ENCODE assay signal across 8 cellular contexts in genomic region chr5:115209279-115209678, GRCh38. TPM values are rescaled to one million over a fixed set of nuclear protein-coding genes. Genes with fewer than 3 reads are reported as not detected.
DNase-seq lines count a peak whose midpoint lies in the region; ATAC-seq, FAIRE-seq and TF ChIP-seq lines count a peak whose summit lies in the region.

No MANE protein-coding gene starts in this region.

- POLR2A ChIA-PET in GM12878 (lab: Charles Lee): interaction anchor here (0.8 kb wide), 1 partner anchor 40 kb away, joined by 4 read pairs; the partner anchor contains the start of gene TRIM36

- RAD21 ChIA-PET in GM12878 (lab: Charles Lee; ENCODE audit: unreplicated experiment): interaction anchor here (0.7 to 1.2 kb wide), 3 partner anchors 38 to 166 kb away, joined by 3 read pairs; no protein-coding TSS in a partner anchor

- SMC1A ChIA-PET in GM12878 (lab: Charles Lee; ENCODE audit: uncharacterized antibody, unreplicated experiment): interaction anchor here (0.6 to 2.2 kb wide), 6 partner anchors 9 to 1976 kb away, joined by 3 to 5 read pairs (median 4); no protein-coding TSS in a partner anchor

- no peak overlapping the region for H3K9ac ChIP-seq in GM12878 (ENCODE audit: control insufficient read depth, insufficient read depth, low read length)

- H4K20me1 ChIP-seq in GM12878 (ENCODE audit: control insufficient read depth, insufficient read depth): no peaks in the 10 kb centered on the region

- H3K27ac ChIP-seq in GM12878 (ENCODE audit: control insufficient read depth, insufficient read depth): no peak overlapping the region
- H3K27ac ChIP-seq in uterus: no peak overlapping the region

- H3K4me1 ChIP-seq in GM12878 (ENCODE audit: control insufficient read depth, insufficient read depth, low read length): peaks cover 5% of the 10 kb centered on the region
- H3K4me1 ChIP-seq in uterus: no peaks in the 10 kb centered on the region

- H3K4me2 ChIP-seq in GM12878 (ENCODE audit: control insufficient read depth, insufficient read depth): no peak overlapping the region

- TF ChIP-seq POLR2A in GM12878 (IDR thresholded peaks at IDR 0.05; ENCODE audit: low read depth, low read length) (no peak), uterus (IDR thresholded peaks at IDR 0.05) (no peak)

- DNase-seq in MV-4-11 (lab: John Stamatoyannopoulos, UW) (peak; percentile 99), GM12878 (ENCODE audit: low read depth, low spot score) (peak; percentile 95), OCI-M2 (lab: John Stamatoyannopoulos, UW; ENCODE audit: unreplicated experiment) (no peak), uterus (no peak), NCI-H2196 treated with DMSO at 0.1 percent for 48 hours (lab: John Stamatoyannopoulos, UW; ENCODE audit: unreplicated experiment) (no peak)
- DNase-seq in stimulated activated CD4-positive, alpha-beta T cell treated with anti-CD3 and anti-CD28 coated beads, Interleukin-4, amount 100 ng/mL, for 4 hours: peak; percentile 2 to 5

- no peak for TF ChIP-seq CTCF in GM12878 (IDR thresholded peaks at IDR 0.05 in 2 of 3, conservative IDR thresholded peaks at IDR 0.05 in 1 of 3; ENCODE audit: control insufficient read depth in 2 of 3, extremely low read depth in 1 of 3, insufficient read depth in 1 of 3, low read depth in 3 of 3, low read length in 3 of 3)
- TF ChIP-seq CTCF in uterus (IDR thresholded peaks at IDR 0.05): no peak

- CTCF ChIA-PET in GM12878 (lab: Yijun Ruan, JAX): interaction anchor here (0.6 to 1.0 kb wide), 3 partner anchors 36 to 771 kb away, joined by 3 read pairs; no protein-coding TSS in a partner anchor

- in situ Hi-C loops in GM12878 (cut with MboI): no loop called here

- no TSS peak for BruUV-seq in GM12878 (replicated peaks; lab: Mats Ljungman, UMichigan)

- intact Hi-C loops in GM12878 (cut with micrococcal nuclease; ENCODE audit: unreplicated experiment) (loop anchor here (1.0 kb wide), 1 partner anchor 39 kb away; no protein-coding TSS in a partner anchor), uterus (cut with DNase I; ENCODE audit: low total_unique reads) (no loop called here)

- H3K4me3 ChIP-seq in GM12878 (no peak overlapping the region), uterus (no peak overlapping the region)

- H3K27me3 ChIP-seq in GM12878 (replicated peaks in 1 of 2; ENCODE audit: control insufficient read depth in 2 of 2, insufficient read depth in 2 of 2, low read length in 1 of 2): no peaks in the 10 kb centered on the region
- H3K27me3 ChIP-seq in uterus: no peaks in the 10 kb centered on the region

- ATAC-seq in GM18508 (IDR thresholded peaks at IDR 0.05; ENCODE audit: insufficient read depth, unreplicated experiment): peak; percentile 100
- ATAC-seq in GM21825 (IDR thresholded peaks at IDR 0.05; ENCODE audit: unreplicated experiment): peak; percentile 100
- ATAC-seq in GM12878: peak; percentile 99

- peak; percentile 98 for FAIRE-seq in GM12878 (lab: Jason Lieb, UNC)

- H3K79me2 ChIP-seq in GM12878 (ENCODE audit: control insufficient read depth, insufficient read depth, low read length): no peaks in the 10 kb centered on the region

- WGBS in GM12878 (ENCODE audit: insufficient coverage, insufficient replicate concordance, low lambda C conversion rate, missing lambda C conversion rate): 1% methylated on average over 3 of the region's 3 CpGs

- no peak overlapping the region for H2AFZ ChIP-seq in GM12878 (ENCODE audit: control insufficient read depth, low read depth, low read length)

- TF ChIP-seq EP300 in GM12878 (IDR thresholded peaks at IDR 0.05; ENCODE audit: borderline replicate concordance in 1 of 2, control insufficient read depth in 1 of 2, low read depth in 2 of 2, low read length in 2 of 2): peak; percentile 91 to 92

- H3K9me3 ChIP-seq in GM12878 (replicated peaks; ENCODE audit: control insufficient read depth, insufficient read depth, low read length): no peaks in the 10 kb centered on the region
- no peaks in the 10 kb centered on the region for H3K9me3 ChIP-seq in uterus

- no peak for TF ChIP-seq RAD21 in GM12878 (IDR thresholded peaks at IDR 0.05; ENCODE audit: insufficient read depth, low read depth, low read length)

- H3K36me3 ChIP-seq in GM12878 (ENCODE audit: control insufficient read depth in 2 of 2, insufficient read depth in 2 of 2, low read length in 1 of 2) (no peaks in the 10 kb centered on the region), uterus (no peaks in the 10 kb centered on the region)

TF ChIP-seq in GM12878, 131 proteins besides CTCF, POLR2A, EP300 and RAD21 (continues in another document):
- TF ChIP-seq PKNOX1 (IDR thresholded peaks at IDR 0.05): peak; percentile 89
- peak; percentile 52 for TF ChIP-seq JUNB (IDR thresholded peaks at IDR 0.05)
- no peak; the same call in 1 of the 2 replicates for TF ChIP-seq MXI1 (IDR thresholded peaks at IDR 0.05; ENCODE audit: low read depth, low read length)
- 0 out of 2 replicates have a peak, but pooled peaks have one; percentile 23 for TF ChIP-seq POLR2AphosphoS5 (IDR thresholded peaks at IDR 0.05; ENCODE audit: low read length)
- peak; percentile 93 for TF ChIP-seq CBFB (IDR thresholded peaks at IDR 0.05; ENCODE audit: low read depth)

RNA-seq across cellular contexts. Expression of gene TRIM36, which starts 39.6 kb away (rescaled TPM):
- 0.33 TPM in 1 of 2 replicates, not detected in the other for total RNA-seq in GM12878 (2013; cell fraction: nucleolus; rRNA removed)
- total RNA-seq in GM12878 (2014; rRNA removed) (not detected in 2 replicates), GM12878 (2014; rRNA removed; fragmentation: Illumina TruSeq; extraction: Trizol) (0.09 TPM in 1 of 2 replicates, not detected in the other), GM12878 (2021) (not detected in 2 replicates), uterus (1 to 10 TPM in 3 of 4 donors, under 1 TPM in 1; 0.29 to 6.4 (median 1.7) TPM)
- polyA plus RNA-seq in GM12878 (2011; ENCODE audit: low read depth): not detected
- polyA plus RNA-seq in GM12878 (2011; rRNA removed) (0.01 and 0.17 TPM in 2 replicates), GM12878 (2014; fragmentation: Illumina TruSeq; extraction: Trizol) (0.06 TPM in 1 of 2 replicates, not detected in the other), GM12878 (2014; fragmentation: Nextera tagmentation; extraction: Ambion mirVana) (not detected), GM12878 (2014; rRNA removed) (0.11 TPM in 1 of 2 replicates, not detected in the other), GM12878 (2016; fragmentation: Nextera tagmentation; extraction: Ambion mirVana) (under 1 TPM in 1 of 2 experiments, not detected in 1; 0.09 TPM)
- 0.04 TPM in 1 of 2 replicates, not detected in the other for polyA plus RNA-seq in GM12878 (2011; cell fraction: cytosol; rRNA removed)
- 0.13 TPM in 1 of 2 replicates, not detected in the other for polyA plus RNA-seq in GM12878 (2011; cell fraction: nucleus; rRNA removed)
- polyA plus RNA-seq in GM12878 (2012): 0.06 TPM in 1 of 2 replicates, not detected in the other
- not detected in 2 replicates for polyA minus RNA-seq in GM12878 (2011; rRNA and poly(A)+ RNA removed)
- polyA minus RNA-seq in GM12878 (2011; cell fraction: cytosol; rRNA and poly(A)+ RNA removed): not detected in 2 replicates
- polyA minus RNA-seq in GM12878 (2011; cell fraction: nucleus; rRNA and poly(A)+ RNA removed): not detected in 2 replicates

RNA-seq across cellular contexts. Expression of gene PGGT1B, which starts 53.4 kb away (rescaled TPM):
- total RNA-seq in GM12878 (2013; cell fraction: nucleolus; rRNA removed): 34.4 and 38.2 TPM in 2 replicates
- total RNA-seq in GM12878 (2014; rRNA removed) (13.4 and 13.8 TPM in 2 replicates), GM12878 (2014; rRNA removed; fragmentation: Illumina TruSeq; extraction: Trizol) (17.2 and 21.2 TPM in 2 replicates), GM12878 (2021) (37.0 and 38.4 TPM in 2 replicates), uterus (10 to 100 TPM in 2 of 4 donors, 1 to 10 TPM in 2; 2.3 to 35.5 (median 19.3) TPM)
- 3.9 TPM for polyA plus RNA-seq in GM12878 (2011; ENCODE audit: low read depth)
- polyA plus RNA-seq in GM12878 (2011; rRNA removed) (5.0 and 6.7 TPM in 2 replicates), GM12878 (2014; fragmentation: Illumina TruSeq; extraction: Trizol) (11.6 and 13.8 TPM in 2 replicates), GM12878 (2014; fragmentation: Nextera tagmentation; extraction: Ambion mirVana) (10 to 100 TPM; 13.1 to 13.9 TPM), GM12878 (2014; rRNA removed) (5.5 and 8.4 TPM in 2 replicates), GM12878 (2016; fragmentation: Nextera tagmentation; extraction: Ambion mirVana) (10 to 100 TPM; 15.1 to 20.2 TPM)
- polyA plus RNA-seq in GM12878 (2011; cell fraction: cytosol; rRNA removed): 1.8 and 2.5 TPM in 2 replicates
- polyA plus RNA-seq in GM12878 (2011; cell fraction: nucleus; rRNA removed): 3.7 and 4.2 TPM in 2 replicates
- polyA plus RNA-seq in GM12878 (2012): 8.5 and 8.6 TPM in 2 replicates
- 12.4 and 12.7 TPM in 2 replicates for polyA minus RNA-seq in GM12878 (2011; rRNA and poly(A)+ RNA removed)
- 3.2 and 4.8 TPM in 2 replicates for polyA minus RNA-seq in GM12878 (2011; cell fraction: cytosol; rRNA and poly(A)+ RNA removed)
- polyA minus RNA-seq in GM12878 (2011; cell fraction: nucleus; rRNA and poly(A)+ RNA removed): 18.7 and 28.7 TPM in 2 replicates

Comparison
In these comparisons a context has a peak if more than half of its experiments do, and no peak if none do; other contexts are left out.
1. DNase-seq: peak in MV-4-11 (single experiment), GM12878 (single experiment) and stimulated activated CD4-positive, alpha-beta T cell treated with anti-CD3 and anti-CD28 coated beads, Interleukin-4, amount 100 ng/mL, for 4 hours (2 of 2); none in OCI-M2 (single experiment), uterus (0 of 2) and NCI-H2196 treated with DMSO at 0.1 percent for 48 hours (single experiment).
2. Peak in every context shown above with its lines, with median percentiles within 50 percentile points of each other: ATAC-seq.